In the genomic region with DNA sequence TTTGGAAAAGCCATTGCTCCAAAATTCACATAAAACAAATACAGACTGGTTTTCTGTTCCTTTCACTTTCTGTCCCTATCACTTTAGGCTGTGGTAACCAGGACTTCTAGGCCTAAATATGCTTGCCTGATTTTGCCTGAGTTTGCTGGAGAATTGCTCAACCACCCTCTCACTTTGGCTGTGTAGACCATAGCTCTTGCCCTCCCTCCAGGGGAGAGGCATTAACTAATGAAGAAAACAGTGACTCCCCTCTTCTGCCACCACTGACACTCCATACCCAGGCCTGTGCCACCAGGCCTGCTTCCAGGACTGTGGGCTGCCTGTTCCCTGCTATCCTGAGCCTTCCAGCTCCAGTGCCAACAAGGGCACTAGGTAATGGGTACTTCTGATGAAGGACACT, we compare ENCODE assay signal across 8 cellular contexts.
DNase-seq lines count a peak whose midpoint lies in the region; ATAC-seq and TF ChIP-seq lines count a peak whose summit lies in the region.

No MANE protein-coding gene starts in this region.

- no peak overlapping the region for H3K27ac Mint-ChIP-seq in MCF 10A (ENCODE audit: low read depth, unreplicated experiment)
- peak overlapping the region; percentile 99 for H3K27ac Mint-ChIP-seq in activated naive CD8-positive, alpha-beta T cell

- H3K27ac ChIP-seq in breast epithelium (peak overlapping the region; percentile 87 to 91), right lobe of liver (peak overlapping the region; percentile 88 to 99 (median 95)), transverse colon (peak overlapping the region; percentile 88 to 94 (median 90))

- BruUV-seq in MCF 10A (replicated peaks; lab: Mats Ljungman, UMichigan) = no TSS peak

- peak; percentile 10 to 40 (median 28) for ATAC-seq in right lobe of liver
- no peak for ATAC-seq in GM21447 (IDR thresholded peaks at IDR 0.05; ENCODE audit: unreplicated experiment)

- H3K4me1 ChIP-seq in breast epithelium (peaks cover 24 to 36% of the 10 kb centered on the region in 2 donors), right lobe of liver (peaks cover 0 to 71% (median 34%) of the 10 kb centered on the region in 4 donors), transverse colon (peaks cover 30 to 66% (median 64%) of the 10 kb centered on the region in 4 donors)

- peaks cover 46% of the 10 kb centered on the region for H3K4me1 Mint-ChIP-seq in MCF 10A (ENCODE audit: insufficient read depth, unreplicated experiment)
- H3K4me1 Mint-ChIP-seq in activated naive CD8-positive, alpha-beta T cell (ENCODE audit: low read depth) = peaks cover 65% of the 10 kb centered on the region

- H3K27me3 ChIP-seq in breast epithelium (no peaks in the 10 kb centered on the region), right lobe of liver (no peaks in the 10 kb centered on the region), transverse colon (no peaks in the 10 kb centered on the region)

- H3K9me3 Mint-ChIP-seq in MCF 10A (ENCODE audit: unreplicated experiment) = no peaks in the 10 kb centered on the region
- no peaks in the 10 kb centered on the region for H3K9me3 Mint-ChIP-seq in activated naive CD8-positive, alpha-beta T cell (ENCODE audit: low read depth)

- no peaks in the 10 kb centered on the region for H3K36me3 ChIP-seq in breast epithelium
- no peaks in the 10 kb centered on the region for H3K36me3 ChIP-seq in right lobe of liver
- H3K36me3 ChIP-seq in transverse colon = no peaks in the 10 kb centered on the region

- in situ Hi-C loops in transverse colon (cut with MboI; ENCODE audit: low pct_ligation_motif_present in 1 of 4, low pct_unique_long_range_greater_than_20kb in 1 of 4, low sequenced_read_pairs in 3 of 4) = no loop called here

- no peak overlapping the region for H3K4me3 Mint-ChIP-seq in MCF 10A (ENCODE audit: unreplicated experiment)
- H3K4me3 Mint-ChIP-seq in activated naive CD8-positive, alpha-beta T cell = peak overlapping the region; percentile 40

- TF ChIP-seq CTCF in breast epithelium (IDR thresholded peaks at IDR 0.05) = no peak
- no peak for TF ChIP-seq CTCF in MCF 10A (IDR thresholded peaks at IDR 0.05; ENCODE audit: unreplicated experiment)
- no peak for TF ChIP-seq CTCF in right lobe of liver (IDR thresholded peaks at IDR 0.05)
- TF ChIP-seq CTCF in transverse colon (IDR thresholded peaks at IDR 0.05) = no peak

- CTCF ChIA-PET in MCF 10A (lab: Yijun Ruan, JAX) = interaction anchor here (0.7 to 1.1 kb wide), 3 partner anchors 9 to 465 kb away, joined by 3 to 4 read pairs (median 3); no protein-coding TSS in a partner anchor

- H3K36me3 Mint-ChIP-seq in MCF 10A (ENCODE audit: insufficient read depth, unreplicated experiment) = no peaks in the 10 kb centered on the region
- H3K36me3 Mint-ChIP-seq in activated naive CD8-positive, alpha-beta T cell = peaks cover 5% of the 10 kb centered on the region

- TF ChIP-seq POLR2A in breast epithelium (IDR thresholded peaks at IDR 0.05) (no peak), right lobe of liver (IDR thresholded peaks at IDR 0.05) (no peak), transverse colon (IDR thresholded peaks at IDR 0.05) (no peak)

- no peaks in the 10 kb centered on the region for H3K9me3 ChIP-seq in breast epithelium
- H3K9me3 ChIP-seq in right lobe of liver = no peaks in the 10 kb centered on the region
- H3K9me3 ChIP-seq in transverse colon = no peaks in the 10 kb centered on the region

- POLR2A ChIA-PET in MCF 10A (lab: Yijun Ruan, JAX) = interaction anchor here (0.7 to 1.5 kb wide), 7 partner anchors 14 to 353 kb away, joined by 3 to 7 read pairs (median 3); no protein-coding TSS in a partner anchor

- H3K4me3 ChIP-seq in breast epithelium = no peak overlapping the region
- H3K4me3 ChIP-seq in right lobe of liver = no peak overlapping the region
- no peak overlapping the region for H3K4me3 ChIP-seq in transverse colon

- H3K27me3 Mint-ChIP-seq in MCF 10A (ENCODE audit: insufficient read depth, unreplicated experiment) = no peaks in the 10 kb centered on the region
- no peaks in the 10 kb centered on the region for H3K27me3 Mint-ChIP-seq in activated naive CD8-positive, alpha-beta T cell

- no peak for DNase-seq in breast epithelium (ENCODE audit: low spot score in 2 of 2)
- DNase-seq in MCF 10A (ENCODE audit: unreplicated experiment) = no peak
- DNase-seq in right lobe of liver = peak in 1 of 3 donors; percentile 66
- DNase-seq in transverse colon = no peak
- no peak for DNase-seq in NCI-H128 (lab: John Stamatoyannopoulos, UW; ENCODE audit: unreplicated experiment)
- no peak for DNase-seq in iPS-NIHi7 (ENCODE audit: extremely low spot score)

- TF ChIP-seq EP300 in transverse colon (IDR thresholded peaks at IDR 0.05; ENCODE audit: low read depth) = no peak

- intact Hi-C loops in breast epithelium (cut with DNase I; ENCODE audit: low total_unique reads) (no loop called here), MCF 10A (cut with micrococcal nuclease) (no loop called here), right lobe of liver (cut with DNase I) (loop anchor here in 1 of 2 donors (10.0 kb wide), 1 partner anchor 360 kb away; no protein-coding TSS in a partner anchor), transverse colon (cut with DNase I; ENCODE audit: low total_unique reads) (no loop called here)
